Comparison of ENCODE assay signal across 8 cellular contexts in the genomic region with DNA sequence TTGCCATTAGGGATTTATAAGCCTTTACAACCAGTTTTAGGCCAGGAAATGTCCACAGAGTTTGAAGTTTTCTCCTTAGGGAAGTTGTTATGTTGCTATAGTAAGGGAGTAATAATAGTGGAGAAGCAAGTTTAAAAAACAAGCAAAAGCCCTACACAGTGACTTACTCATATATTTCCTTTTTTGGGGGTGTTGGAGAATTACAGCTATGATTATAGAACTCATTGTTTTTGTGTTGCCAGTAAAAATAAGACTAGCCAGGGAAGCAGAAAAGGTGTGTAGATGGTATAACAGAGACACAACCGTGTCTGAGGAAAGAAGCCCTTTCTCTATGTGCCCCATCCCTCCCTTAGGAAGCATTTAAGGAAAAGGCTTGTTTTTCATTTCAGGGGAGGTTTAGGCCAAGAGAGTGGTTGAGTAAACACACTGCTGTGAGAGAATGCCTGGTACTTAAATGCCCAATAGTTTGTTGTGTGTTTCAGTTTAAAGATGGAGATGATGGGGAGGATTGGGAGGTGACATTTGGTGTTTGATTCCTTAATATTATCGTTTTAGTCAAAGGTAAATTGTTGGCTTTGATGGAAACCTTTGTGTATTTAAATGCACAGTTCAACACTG. TPM values are rescaled to one million over a fixed set of nuclear protein-coding genes. Genes with fewer than 3 reads are reported as not detected.
DNase-seq lines count a peak whose midpoint lies in the region; ATAC-seq, FAIRE-seq and TF ChIP-seq lines count a peak whose summit lies in the region.

No MANE protein-coding gene starts in this region.

- peak overlapping the region; percentile 87 for H3K4me2 ChIP-seq in astrocyte (ENCODE audit: low read length)

- H2AFZ ChIP-seq in astrocyte (ENCODE audit: low read depth, low read length), result no peak overlapping the region

- H3K9me3 Mint-ChIP-seq in astrocyte (ENCODE audit: unreplicated experiment), result no peaks in the 10 kb centered on the region

- WGBS in heart left ventricle, 4 donors, result 10 to 19% (median 13%) methylated on average over 2 of the region's 2 CpGs
- 0% methylated on average over 2 of the region's 2 CpGs for WGBS in right lobe of liver (ENCODE audit: insufficient coverage, low coverage, low lambda C conversion rate, missing lambda C conversion rate)

- ATAC-seq in heart left ventricle, result no peak
- no peak for ATAC-seq in Right ventricle myocardium inferior
- ATAC-seq in right lobe of liver, result no peak
- ATAC-seq in omental fat pad (ENCODE audit: low FRiP score), result no peak

- no peaks in the 10 kb centered on the region for H3K36me3 Mint-ChIP-seq in astrocyte (ENCODE audit: low read depth, unreplicated experiment)

- peaks cover 72% of the 10 kb centered on the region for H3K79me2 ChIP-seq in astrocyte (ENCODE audit: insufficient read depth, low read length)

- H3K27me3 Mint-ChIP-seq in astrocyte (ENCODE audit: low read depth, unreplicated experiment), result no peaks in the 10 kb centered on the region

- no peaks in the 10 kb centered on the region for H3K36me3 ChIP-seq in heart left ventricle
- H3K36me3 ChIP-seq in astrocyte (ENCODE audit: insufficient read depth, low read length), result no peaks in the 10 kb centered on the region
- H3K36me3 ChIP-seq in right lobe of liver, result no peaks in the 10 kb centered on the region
- H3K36me3 ChIP-seq in uterus, result no peaks in the 10 kb centered on the region

- peak overlapping the region in 10 of 12 donors; percentile 71 to 97 (median 94) for H3K4me3 ChIP-seq in heart left ventricle
- H3K4me3 ChIP-seq in astrocyte (ENCODE audit: insufficient read depth, low read depth, low read length), result peak overlapping the region; percentile 91
- H3K4me3 ChIP-seq in right lobe of liver, result peak overlapping the region in 1 of 3 donors; percentile 86
- H3K4me3 ChIP-seq in uterus, result peak overlapping the region; percentile 80 to 90

- intact Hi-C loops in heart left ventricle (cut with DNase I) (loop anchor here in 7 of 10 donors (5.0 to 10.0 kb wide), 8 partner anchors 71 to 341 kb away; a partner anchor contains a TSS), Right ventricle myocardium inferior (cut with DNase I) (loop anchor here (5.0 to 10.0 kb wide), 3 partner anchors 36 to 301 kb away; a partner anchor contains a TSS), right lobe of liver (cut with DNase I) (no loop called here), uterus (cut with DNase I; ENCODE audit: low total_unique reads) (no loop called here)

- FAIRE-seq in astrocyte (lab: Jason Lieb, UNC), result no peak

- DNase-seq in heart left ventricle (no peak), Right ventricle myocardium inferior (ENCODE audit: missing footprints) (no peak), astrocyte (ENCODE audit: low read depth) (no peak), right lobe of liver (no peak), uterus (no peak), hypothalamus (lab: John Stamatoyannopoulos, UW) (no peak), omental fat pad (ENCODE audit: low spot score) (no peak), foreskin melanocyte (no peak)

- H3K27ac Mint-ChIP-seq in astrocyte (ENCODE audit: unreplicated experiment), result peak overlapping the region; percentile 42

- peaks cover 3 to 66% (median 60%) of the 10 kb centered on the region in 12 donors for H3K4me1 ChIP-seq in heart left ventricle
- H3K4me1 ChIP-seq in astrocyte (ENCODE audit: insufficient read depth, low read length), result peaks cover 25% of the 10 kb centered on the region
- H3K4me1 ChIP-seq in right lobe of liver, result peaks cover 0 to 53% (median 22%) of the 10 kb centered on the region in 4 donors
- peaks cover 0 to 8% of the 10 kb centered on the region in 2 donors for H3K4me1 ChIP-seq in uterus

- H3K27ac ChIP-seq in heart left ventricle (peak overlapping the region in 8 of 12 donors; percentile 99 to 100 (median 99)), astrocyte (ENCODE audit: low read depth, low read length) (peak overlapping the region; percentile 98), right lobe of liver (peak overlapping the region; percentile 30 to 98 (median 97)), uterus (peak overlapping the region; percentile 99 to 100)

- TF ChIP-seq CTCF in heart left ventricle (IDR thresholded peaks at IDR 0.05) (no peak), astrocyte (IDR thresholded peaks at IDR 0.05; ENCODE audit: insufficient read depth, low read depth, low read length) (no peak), right lobe of liver (IDR thresholded peaks at IDR 0.05) (no peak), uterus (IDR thresholded peaks at IDR 0.05) (no peak), omental fat pad (IDR thresholded peaks at IDR 0.05) (no peak)

- no peaks in the 10 kb centered on the region for H3K9me3 ChIP-seq in heart left ventricle
- no peaks in the 10 kb centered on the region for H3K9me3 ChIP-seq in astrocyte (ENCODE audit: insufficient read depth, low read depth, low read length)
- no peaks in the 10 kb centered on the region for H3K9me3 ChIP-seq in right lobe of liver
- H3K9me3 ChIP-seq in uterus, result no peaks in the 10 kb centered on the region

- no peak for TF ChIP-seq POLR2A in heart left ventricle (IDR thresholded peaks at IDR 0.05)
- no peak for TF ChIP-seq POLR2A in right lobe of liver (IDR thresholded peaks at IDR 0.05)
- TF ChIP-seq POLR2A in uterus (IDR thresholded peaks at IDR 0.05), result no peak

- peaks cover 65% of the 10 kb centered on the region for H4K20me1 ChIP-seq in astrocyte (ENCODE audit: insufficient read depth, low read length)

- peak overlapping the region; percentile 97 for H3K4me3 Mint-ChIP-seq in astrocyte (ENCODE audit: unreplicated experiment)

- peak overlapping the region; percentile 98 for H3K9ac ChIP-seq in astrocyte (ENCODE audit: low read length)

- H3K27me3 ChIP-seq in heart left ventricle (no peaks in the 10 kb centered on the region), astrocyte (ENCODE audit: insufficient read depth, low read length) (no peaks in the 10 kb centered on the region), right lobe of liver (no peaks in the 10 kb centered on the region), uterus (no peaks in the 10 kb centered on the region)

- peaks cover 8% of the 10 kb centered on the region for H3K4me1 Mint-ChIP-seq in astrocyte (ENCODE audit: low read depth, unreplicated experiment)

RNA-seq across cellular contexts. Expression of a gene that starts 2.4 kb away (rescaled TPM):
- total RNA-seq in heart left ventricle (100 to 1,000 TPM; 186 to 289 (median 219) TPM), Right ventricle myocardium inferior (203 TPM), astrocyte (176 and 181 TPM in 2 replicates), right lobe of liver (100 to 1,000 TPM in 2 of 6 experiments, 10 to 100 TPM in 4; 69.6 to 149 (median 90.7) TPM), uterus (100 to 1,000 TPM; 119 to 253 (median 226) TPM), omental fat pad (100 to 1,000 TPM; 173 to 345 (median 246) TPM)
- polyA plus RNA-seq in heart left ventricle, result 100 to 1,000 TPM; 107 to 186 TPM

RNA-seq across cellular contexts. Expression of a gene that starts 30.4 kb away (rescaled TPM):
- total RNA-seq in heart left ventricle (not detected), Right ventricle myocardium inferior (not detected), astrocyte (0.07 TPM in 1 of 2 replicates, not detected in the other), right lobe of liver (not detected), uterus (under 1 TPM in 2 of 4 donors, not detected in 2; 0.07 to 0.24 TPM), omental fat pad (under 1 TPM in 2 of 4 donors, not detected in 2; 0.24 to 0.44 TPM)
- under 1 TPM in 1 of 2 donors, not detected in 1; 0.03 TPM for polyA plus RNA-seq in heart left ventricle

Comparison
In these comparisons a context has a peak if more than half of its experiments do, and no peak if none do; other contexts are left out.
1. intact Hi-C loops: an anchor here in heart left ventricle (5.0 to 10.0 kb wide) and Right ventricle myocardium inferior (5.0 to 10.0 kb wide); none called in right lobe of liver and uterus.